In genomic region chr5:96919754-96920197, GRCh38 we compare ENCODE assay signal across 1 cellular context.
A peak's percentile ranks its signal among the peaks of the same experiment; 100 is the strongest.
TF ChIP-seq lines count a peak whose summit lies in the region.

No MANE protein-coding gene starts in this region.

TF ChIP-seq in GM12878, 131 proteins besides CTCF, POLR2A, EP300 and RAD21 (continued from another document and continues in another):
- TF ChIP-seq PRDM15 (CRISPR knock-in tag; IDR thresholded peaks at IDR 0.05) (no peak), HDAC2 (IDR thresholded peaks at IDR 0.05) (no peak), PML (IDR thresholded peaks at IDR 0.05; ENCODE audit: low read length) (0 out of 2 replicates have a peak, but pooled peaks have one; percentile 51), SP1 (IDR thresholded peaks at IDR 0.05; ENCODE audit: low read depth, low read length) (no peak), TBL1XR1 (IDR thresholded peaks at IDR 0.05; ENCODE audit: low read depth, low read length) (no peak; the same call in 1 of the 2 replicates), NR2C1 (IDR thresholded peaks at IDR 0.05) (no peak), SIX5 (IDR thresholded peaks at IDR 0.05; ENCODE audit: low read depth, low read length, severe bottlenecking) (no peak), RAD51 (IDR thresholded peaks at IDR 0.05) (no peak), GATAD2B (conservative IDR thresholded peaks at IDR 0.05; ENCODE audit: low read depth) (0 out of 2 replicates have a peak, but pooled peaks have one; percentile 25), HDAC6 (IDR thresholded peaks at IDR 0.05; ENCODE audit: unreplicated experiment) (no peak), NR2C2 (IDR thresholded peaks at IDR 0.05; ENCODE audit: borderline replicate concordance, control insufficient read depth, insufficient read length, low read depth) (no peak), CHD4 (IDR thresholded peaks at IDR 0.05) (no peak), NR2F1 (conservative IDR thresholded peaks at IDR 0.05) (peak; percentile 82), USF1 (IDR thresholded peaks at IDR 0.05; ENCODE audit: borderline replicate concordance, extremely low read length, insufficient read depth, low read depth, low read length) (no peak), SMAD1 (IDR thresholded peaks at IDR 0.05; ENCODE audit: low read depth, partially characterized antibody) (no peak), CEBPB (IDR thresholded peaks at IDR 0.05; ENCODE audit: borderline replicate concordance in 1 of 2, low read depth in 2 of 2, low read length in 2 of 2) (no peak), ZNF687 (IDR thresholded peaks at IDR 0.05) (no peak), POLR2AphosphoS5 (IDR thresholded peaks at IDR 0.05; ENCODE audit: low read length) (no peak), E2F8 (IDR thresholded peaks at IDR 0.05; ENCODE audit: low read depth, partially characterized antibody) (no peak), PAX5 (IDR thresholded peaks at IDR 0.05; ENCODE audit: borderline replicate concordance, low read depth, low read length) (peak; percentile 68; the same call in 1 of the 2 replicates), CHD1 (IDR thresholded peaks at IDR 0.05; ENCODE audit: low read depth, low read length) (no peak), PBX3 (IDR thresholded peaks at IDR 0.05; ENCODE audit: insufficient replicate concordance, low read depth, low read length) (no peak), USF2 (IDR thresholded peaks at IDR 0.05; ENCODE audit: borderline replicate concordance, low read depth, low read length) (no peak), EZH2 (IDR thresholded peaks at IDR 0.05; ENCODE audit: borderline replicate concordance, control insufficient read depth, low read depth, low read length) (no peak), SUZ12 (IDR thresholded peaks at IDR 0.05; ENCODE audit: unreplicated experiment) (no peak), JUND (IDR thresholded peaks at IDR 0.05; ENCODE audit: low read depth, low read length) (peak; percentile 32; the same call in 1 of the 2 replicates), ZNF622 (IDR thresholded peaks at IDR 0.05) (no peak), ATF7 (IDR thresholded peaks at IDR 0.05; ENCODE audit: low read depth) (peak; percentile 67), ZNF207 (IDR thresholded peaks at IDR 0.05; ENCODE audit: borderline replicate concordance) (no peak), RCOR1 (conservative IDR thresholded peaks at IDR 0.05; ENCODE audit: low read depth, low read length) (no peak), MYB (IDR thresholded peaks at IDR 0.05; ENCODE audit: borderline replicate concordance, low read depth, low read length) (no peak), IRF3 (IDR thresholded peaks at IDR 0.05) (no peak), MLLT1 (IDR thresholded peaks at IDR 0.05) (no peak), IKZF2 (IDR thresholded peaks at IDR 0.05) (peak; percentile 66 to 81), FOXK2 (IDR thresholded peaks at IDR 0.05) (no peak), YBX1 (IDR thresholded peaks at IDR 0.05) (no peak), IKZF1 (conservative IDR thresholded peaks at IDR 0.05) (peak; percentile 78), CBFB (IDR thresholded peaks at IDR 0.05; ENCODE audit: low read depth) (0 out of 2 replicates have a peak, but pooled peaks have one; percentile 29), ZNF592 (IDR thresholded peaks at IDR 0.05) (no peak), STAT3 (IDR thresholded peaks at IDR 0.05; ENCODE audit: low read depth, low read length) (no peak)
